ENCODE assay signal across 8 cellular contexts in the genomic region with DNA sequence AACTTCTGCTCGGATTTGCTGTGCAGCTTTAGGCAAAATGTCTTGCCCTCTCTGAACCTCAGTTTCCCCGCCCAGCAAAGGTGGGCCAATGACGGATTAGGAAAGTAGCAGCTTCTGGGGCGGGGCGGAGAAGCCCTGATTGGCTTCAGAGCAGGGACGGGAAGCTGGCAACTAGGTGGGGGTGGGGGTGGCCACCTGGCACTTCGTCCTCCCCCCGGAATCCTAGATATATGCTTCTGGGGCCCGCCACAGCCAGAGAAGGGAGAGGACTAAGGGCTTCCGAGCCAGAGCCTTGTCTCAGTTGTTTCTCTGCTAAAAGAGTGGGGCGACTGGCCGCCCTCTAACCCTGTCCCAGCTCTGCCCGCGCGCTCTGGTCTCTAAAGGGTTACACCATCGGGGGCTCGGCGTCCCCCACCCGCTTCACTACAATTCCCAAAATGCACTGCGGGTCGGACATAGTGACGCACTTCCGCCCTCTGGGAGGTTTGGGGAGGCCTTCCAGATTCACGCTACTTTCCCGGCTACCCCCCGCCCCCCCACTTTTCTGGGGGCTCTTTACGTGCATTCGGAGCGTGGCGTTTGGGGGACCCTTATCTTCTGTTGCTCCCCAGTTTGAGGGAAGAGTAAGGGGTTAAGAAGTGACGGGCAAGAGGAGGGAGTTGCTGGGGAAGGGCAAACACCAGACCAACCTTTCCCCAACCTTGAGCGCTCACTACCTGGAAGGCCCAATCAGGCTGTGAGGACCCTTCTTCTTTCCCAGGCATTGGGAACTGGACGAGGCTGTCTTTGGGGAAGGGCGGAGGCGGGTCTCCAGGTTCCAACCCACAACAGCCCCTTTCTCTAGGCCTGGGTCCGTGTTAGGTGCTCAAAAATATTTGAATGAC. TPM values are rescaled to one million over a fixed set of nuclear protein-coding genes. Genes with fewer than 3 reads are reported as not detected.
DNase-seq lines count a peak whose midpoint lies in the region; ATAC-seq and TF ChIP-seq lines count a peak whose summit lies in the region.

No MANE protein-coding gene starts in this region.

- H3K9me3 Mint-ChIP-seq in WTC11, result no peaks in the 10 kb centered on the region

- peak overlapping the region; percentile 97 for H3K9ac ChIP-seq in smooth muscle cell (ENCODE audit: low read depth)

- H3K4me3 ChIP-seq in A673 (ENCODE audit: low read depth, low read length, poor library complexity, severe bottlenecking), result peak overlapping the region; percentile 79
- H3K4me3 ChIP-seq in cardiac fibroblast (replicated peaks in 1 of 2; ENCODE audit: low read depth in 2 of 2, low read length in 2 of 2), result peak overlapping the region; percentile 58 to 73
- H3K4me3 ChIP-seq in smooth muscle cell, result peak overlapping the region; percentile 67

- H3K79me2 ChIP-seq in smooth muscle cell (ENCODE audit: low read depth), result peaks cover 18% of the 10 kb centered on the region

- peak overlapping the region; percentile 94 for H3K4me3 Mint-ChIP-seq in WTC11

- intact Hi-C loops in A673 (cut with micrococcal nuclease; ENCODE audit: unreplicated experiment), result no loop called here

- peak overlapping the region; percentile 95 for H2AFZ ChIP-seq in smooth muscle cell (ENCODE audit: low read depth)

- H3K27ac Mint-ChIP-seq in WTC11, result peak overlapping the region; percentile 96

- H3K27me3 Mint-ChIP-seq in WTC11 (ENCODE audit: low read depth), result no peaks in the 10 kb centered on the region

- POLR2A ChIA-PET in A673 (lab: Charles Lee; ENCODE audit: low non-redundant PET) (interaction anchor here (0.7 kb wide), 1 partner anchor 170 kb away, joined by 3 read pairs; no protein-coding TSS in a partner anchor), WTC11 (lab: Charles Lee) (interaction anchor here (0.5 to 2.5 kb wide), 11 partner anchors 16 to 370 kb away, joined by 3 to 31 read pairs (median 4); partner anchors contain the start of genes FOXA3, MYPOP, SIX5 and SYMPK)

- H3K27ac ChIP-seq in A673 (ENCODE audit: low read depth, low read length, poor library complexity, severe bottlenecking) (peak overlapping the region; percentile 90), smooth muscle cell (ENCODE audit: low read depth) (peak overlapping the region; percentile 97)

- H3K4me1 Mint-ChIP-seq in WTC11, result peaks cover 20% of the 10 kb centered on the region

- H4K20me1 ChIP-seq in smooth muscle cell (ENCODE audit: low read depth), result peaks cover 23% of the 10 kb centered on the region

- no peaks in the 10 kb centered on the region for H3K36me3 Mint-ChIP-seq in WTC11

- peaks cover 2% of the 10 kb centered on the region for H3K36me3 ChIP-seq in A673 (ENCODE audit: insufficient read depth, low read length, poor library complexity, severe bottlenecking)
- no peaks in the 10 kb centered on the region for H3K36me3 ChIP-seq in smooth muscle cell (ENCODE audit: low read depth)

- DNase-seq in A673 (ENCODE audit: low spot score) (peak; percentile 97), NCI-H2227 treated with DMSO at 0.1 percent for 48 hours (lab: John Stamatoyannopoulos, UW) (peak; percentile 75), WTC11 (ENCODE audit: low spot score) (peak; percentile 92), cardiac fibroblast (ENCODE audit: low read depth in 2 of 2) (peak; percentile 95 to 96), inferior parietal cortex (ENCODE audit: extremely low spot score) (peak; percentile 98), smooth muscle cell (lab: John Stamatoyannopoulos, UW; ENCODE audit: unreplicated experiment) (peak; percentile 82)

- TSS peak; percentile 95 for BruUV-seq in A673 (replicated peaks; lab: Mats Ljungman, UMichigan)

- TF ChIP-seq CTCF in A673 (conservative IDR thresholded peaks at IDR 0.05; ENCODE audit: low read depth, low read length) (no peak), WTC11 (IDR thresholded peaks at IDR 0.05) (no peak), cardiac fibroblast (IDR thresholded peaks at IDR 0.05; ENCODE audit: low read depth, low read length) (no peak), smooth muscle cell (IDR thresholded peaks at IDR 0.05; ENCODE audit: borderline replicate concordance, insufficient read depth, poor library complexity, severe bottlenecking) (no peak)

- peaks cover 29% of the 10 kb centered on the region for H3K4me1 ChIP-seq in A673 (ENCODE audit: insufficient read depth, low read length, poor library complexity, severe bottlenecking)
- H3K4me1 ChIP-seq in smooth muscle cell (ENCODE audit: low read depth), result peaks cover 20% of the 10 kb centered on the region

- 2% methylated on average over 36 of the region's 36 CpGs for WGBS in smooth muscle cell (ENCODE audit: low lambda C conversion rate)

- H3F3A ChIP-seq in smooth muscle cell (ENCODE audit: low read depth), result peaks cover 8% of the 10 kb centered on the region

- ATAC-seq in GM18868 (IDR thresholded peaks at IDR 0.05; ENCODE audit: unreplicated experiment) (peak; percentile 53), HG03135 (IDR thresholded peaks at IDR 0.05; ENCODE audit: unreplicated experiment) (peak; percentile 44), WTC11 (peak; percentile 49)

- CTCF ChIA-PET in A673 (lab: Charles Lee), result interaction anchor here (0.6 to 0.9 kb wide), 3 partner anchors 17 to 1304 kb away, joined by 3 to 12 read pairs (median 5); no protein-coding TSS in a partner anchor
- CTCF ChIA-PET in WTC11 (lab: Charles Lee), result interaction anchor here (0.7 to 8.5 kb wide), 14 partner anchors 16 to 209 kb away, joined by 3 to 212 read pairs (median 6); partner anchors contain the start of genes FOXA3, MYPOP, RSPH6A and SYMPK

- H3K9me3 ChIP-seq in A673 (ENCODE audit: low read depth, low read length, poor library complexity, severe bottlenecking) (no peaks in the 10 kb centered on the region), smooth muscle cell (replicated peaks; ENCODE audit: low read depth) (no peaks in the 10 kb centered on the region)

- H3K4me2 ChIP-seq in smooth muscle cell, result peak overlapping the region; percentile 89

- H3K27me3 ChIP-seq in A673 (replicated peaks; ENCODE audit: insufficient read depth, low read depth, low read length, poor library complexity) (no peaks in the 10 kb centered on the region), smooth muscle cell (ENCODE audit: low read depth) (no peaks in the 10 kb centered on the region)

TF ChIP-seq in WTC11, 78 proteins besides CTCF, POLR2A, EP300 and RAD21 (continues in another document):
- TF ChIP-seq ETV6 (CRISPR knock-in tag; IDR thresholded peaks at IDR 0.05) (0 out of 2 replicates have a peak, but pooled peaks have one; percentile 14), CREM (CRISPR knock-in tag; IDR thresholded peaks at IDR 0.05) (peak; percentile 77), GTF2I (CRISPR knock-in tag; conservative IDR thresholded peaks at IDR 0.05) (peak; percentile 92), E2F5 (CRISPR knock-in tag; IDR thresholded peaks at IDR 0.05) (0 out of 2 replicates have a peak, but pooled peaks have one; percentile 17), TP53 (CRISPR knock-in tag; IDR thresholded peaks at IDR 0.05) (no peak), ZNF281 (CRISPR knock-in tag; IDR thresholded peaks at IDR 0.05) (0 out of 2 replicates have a peak, but pooled peaks have one; percentile 13), ZNF263 (CRISPR knock-in tag; IDR thresholded peaks at IDR 0.05; ENCODE audit: low read depth) (no peak)

RNA-seq across cellular contexts. Expression of gene IRF2BP1, which starts 0.7 kb away (rescaled TPM):
- total RNA-seq in A673 (2021) (29.7 and 34.5 TPM in 2 replicates), WTC11 (2021) (29.8 to 32.3 TPM (median 30.3 TPM) in 3 replicates), smooth muscle cell (10.4 and 19.0 TPM in 2 replicates)
- 11.2 and 12.9 TPM in 2 replicates for polyA plus RNA-seq in smooth muscle cell

RNA-seq across cellular contexts. Expression of gene MYPOP, which starts 15.7 kb away (rescaled TPM):
- 11.4 and 13.5 TPM in 2 replicates for total RNA-seq in A673 (2021)
- 13.6 to 15.1 TPM (median 14.8 TPM) in 3 replicates for total RNA-seq in WTC11 (2021)
- total RNA-seq in smooth muscle cell, result 1.6 and 3.9 TPM in 2 replicates
- 2.1 and 3.5 TPM in 2 replicates for polyA plus RNA-seq in smooth muscle cell

RNA-seq across cellular contexts. Expression of gene FOXA3, which starts 22.5 kb away (rescaled TPM):
- not detected in 2 replicates for total RNA-seq in A673 (2021)
- total RNA-seq in WTC11 (2021), result 20.7 to 24.6 TPM (median 24.2 TPM) in 3 replicates
- 0.13 and 0.76 TPM in 2 replicates for total RNA-seq in smooth muscle cell
- 0.50 and 0.65 TPM in 2 replicates for polyA plus RNA-seq in smooth muscle cell

RNA-seq across cellular contexts. Expression of gene SYMPK, which starts 23.7 kb away (rescaled TPM):
- total RNA-seq in A673 (2021), result 85.5 and 92.4 TPM in 2 replicates
- total RNA-seq in WTC11 (2021), result 105 to 111 TPM (median 106 TPM) in 3 replicates
- total RNA-seq in smooth muscle cell, result 30.9 and 33.3 TPM in 2 replicates
- 28.6 and 34.1 TPM in 2 replicates for polyA plus RNA-seq in smooth muscle cell

RNA-seq across cellular contexts. Expression of gene NANOS2, which starts 27.9 kb away (rescaled TPM):
- total RNA-seq in A673 (2021) (not detected in 2 replicates), WTC11 (2021) (0.13 to 0.18 TPM in 2 of 3 replicates, not detected in the other), smooth muscle cell (not detected in 2 replicates)
- polyA plus RNA-seq in smooth muscle cell, result not detected in 2 replicates

Comparison
In these comparisons a context has a peak if more than half of its experiments do, and no peak if none do; other contexts are left out.
1. Peak in every context shown above with its lines: DNase-seq, ATAC-seq, H3K4me3 ChIP-seq and H3K27ac ChIP-seq.
2. RNA of gene FOXA3, which starts 22.5 kb away (total RNA-seq): 20.7 to 24.6 TPM in WTC11; 0.13 to 0.76 TPM in smooth muscle cell and not detected in A673; every median in the first group is over 10 times any median in the second.